Comparison of ENCODE assay signal across 8 cellular contexts in genomic region chr20:4607287-4607713, GRCh38.
DNase-seq lines count a peak whose midpoint lies in the region; ATAC-seq and TF ChIP-seq lines count a peak whose summit lies in the region.

No MANE protein-coding gene starts in this region.

- H3K9me3 Mint-ChIP-seq in naive thymus-derived CD4-positive, alpha-beta T cell = no peaks in the 10 kb centered on the region

- H3K4me3 Mint-ChIP-seq in naive thymus-derived CD4-positive, alpha-beta T cell = no peak overlapping the region

- H3K27ac ChIP-seq in OCI-LY7 (ENCODE audit: low read depth, low read length, poor library complexity, severe bottlenecking) = no peak overlapping the region
- no peak overlapping the region for H3K27ac ChIP-seq in naive thymus-derived CD4-positive, alpha-beta T cell (ENCODE audit: low read depth, low read length)

- ATAC-seq in naive thymus-derived CD4-positive, alpha-beta T cell = peak; percentile 93
- no peak for ATAC-seq in HG03039 (IDR thresholded peaks at IDR 0.05; ENCODE audit: unreplicated experiment)

- no peak overlapping the region for H2AFZ ChIP-seq in OCI-LY7 (ENCODE audit: low read length)

- DNase-seq in ELR (ENCODE audit: low read depth) = peak; percentile 78
- DNase-seq in HT-29 (ENCODE audit: low spot score) = peak; percentile 70
- DNase-seq in OCI-LY7 (ENCODE audit: low spot score) = peak; percentile 74
- peak; percentile 57 for DNase-seq in activated T-cell treated with anti-CD3 and anti-CD28 coated beads for 4 hours
- DNase-seq in erythroblast (lab: John Stamatoyannopoulos, UW) = peak; percentile 61 to 79
- DNase-seq in naive thymus-derived CD4-positive, alpha-beta T cell = peak in 8 of 9 donors; percentile 43 to 75 (median 68)
- DNase-seq in stromal cell of bone marrow (ENCODE audit: low read depth) = peak; percentile 43

- CTCF ChIA-PET in OCI-LY7 (lab: Charles Lee; ENCODE audit: unreplicated experiment) = no interaction called here
- CTCF ChIA-PET in naive thymus-derived CD4-positive, alpha-beta T cell (lab: Charles Lee) = interaction anchor here (6.0 to 6.5 kb wide), 2 partner anchors 112 to 117 kb away, joined by 35 to 58 read pairs; partner anchors contain the start of gene PRND

- BruUV-seq in OCI-LY7 (replicated peaks; lab: Mats Ljungman, UMichigan) = no TSS peak

- no peak overlapping the region for H3K4me3 ChIP-seq in OCI-LY7 (ENCODE audit: low read depth, low read length, poor library complexity, severe bottlenecking)
- no peak overlapping the region for H3K4me3 ChIP-seq in naive thymus-derived CD4-positive, alpha-beta T cell (ENCODE audit: low read length)

- no peaks in the 10 kb centered on the region for H3K9me2 ChIP-seq in OCI-LY7 (ENCODE audit: insufficient read depth, low read length)

- no peak for TF ChIP-seq POLR2A in erythroblast (IDR thresholded peaks at IDR 0.05; ENCODE audit: low read length)

- H3K36me3 Mint-ChIP-seq in naive thymus-derived CD4-positive, alpha-beta T cell = no peaks in the 10 kb centered on the region

- peak; percentile 98 for TF ChIP-seq CTCF in OCI-LY7 (conservative IDR thresholded peaks at IDR 0.05; ENCODE audit: low read length)

- H3K27ac Mint-ChIP-seq in naive thymus-derived CD4-positive, alpha-beta T cell = no peak overlapping the region

- H3K4me1 ChIP-seq in OCI-LY7 (ENCODE audit: insufficient read depth, low read length, poor library complexity, severe bottlenecking) = no peaks in the 10 kb centered on the region
- no peaks in the 10 kb centered on the region for H3K4me1 ChIP-seq in naive thymus-derived CD4-positive, alpha-beta T cell (ENCODE audit: control insufficient read depth in 2 of 2, insufficient read depth in 2 of 2, low read length in 2 of 2)

- no peaks in the 10 kb centered on the region for H3K27me3 ChIP-seq in naive thymus-derived CD4-positive, alpha-beta T cell (ENCODE audit: control insufficient read depth in 2 of 2, insufficient read depth in 2 of 2, low read length in 2 of 2)

- H3K9me3 ChIP-seq in OCI-LY7 (ENCODE audit: low read length) = no peaks in the 10 kb centered on the region
- H3K9me3 ChIP-seq in naive thymus-derived CD4-positive, alpha-beta T cell (ENCODE audit: control insufficient read depth in 2 of 3, low read length in 3 of 3) = no peaks in the 10 kb centered on the region

- no peaks in the 10 kb centered on the region for H3K36me3 ChIP-seq in OCI-LY7 (ENCODE audit: insufficient read depth, low read length)
- no peaks in the 10 kb centered on the region for H3K36me3 ChIP-seq in naive thymus-derived CD4-positive, alpha-beta T cell (ENCODE audit: control insufficient read depth in 2 of 3, insufficient read depth in 3 of 3, low read length in 3 of 3)

- POLR2A ChIA-PET in OCI-LY7 (lab: Charles Lee) = interaction anchor here (0.6 kb wide), 1 partner anchor 21 kb away, joined by 3 read pairs; no protein-coding TSS in a partner anchor
- POLR2A ChIA-PET in naive thymus-derived CD4-positive, alpha-beta T cell (lab: Charles Lee) = no interaction called here

- 0 out of 2 replicates have a peak overlapping the region, but pooled peaks have one; percentile 18 for H3K4me2 ChIP-seq in OCI-LY7 (ENCODE audit: low read length)

- intact Hi-C loops in OCI-LY7 (cut with micrococcal nuclease; ENCODE audit: unreplicated experiment) = loop anchor here (1.0 to 5.0 kb wide), 4 partner anchors 113 to 585 kb away; no protein-coding TSS in a partner anchor
- intact Hi-C loops in naive thymus-derived CD4-positive, alpha-beta T cell (cut with micrococcal nuclease) = loop anchor here (1.0 to 10.0 kb wide), 5 partner anchors 113 to 495 kb away; no protein-coding TSS in a partner anchor

- H3K79me2 ChIP-seq in OCI-LY7 (ENCODE audit: insufficient read depth, low read depth, low read length) = no peaks in the 10 kb centered on the region

- H3K4me1 Mint-ChIP-seq in naive thymus-derived CD4-positive, alpha-beta T cell = peaks cover 0 to 8% (median 0%) of the 10 kb centered on the region in 7 donors

- no peaks in the 10 kb centered on the region for H4K20me1 ChIP-seq in OCI-LY7 (ENCODE audit: insufficient read depth, low read length)

- peaks cover 17 to 31% (median 20%) of the 10 kb centered on the region in 5 donors for H3K27me3 Mint-ChIP-seq in naive thymus-derived CD4-positive, alpha-beta T cell
